Comparison of ENCODE assay signal across 26 cellular contexts in genomic region chr17:10513284-10514067, GRCh38. TPM values are rescaled to one million over a fixed set of nuclear protein-coding genes. Genes with fewer than 3 reads are reported as not detected.
DNase-seq lines count a peak whose midpoint lies in the region; ATAC-seq and TF ChIP-seq lines count a peak whose summit lies in the region.
"Had no signal": no experiment of that assay in that cellular context is flagged by ENCODE, and none has a peak within 500 bp of the region (broad histone marks: within the 10 kb centered on the region; RNA-seq: fewer than 3 reads in every experiment).

No MANE protein-coding gene starts in this region.

- peaks cover 0 to 10% of the 10 kb centered on the region in 2 donors for H3K27me3 Mint-ChIP-seq in CD8-positive, alpha-beta memory T cell

- no peaks in the 10 kb centered on the region for H3K36me3 ChIP-seq in CD8-positive, alpha-beta memory T cell (ENCODE audit: insufficient read depth, low read length)
- H3K36me3 ChIP-seq: ovary, right lobe of liver had no signal

- peak; percentile 52 for DNase-seq in EH (ENCODE audit: low read depth)
- peak; percentile 9 for DNase-seq in M059J (ENCODE audit: low read depth)
- DNase-seq in fibroblast of the aortic adventitia (ENCODE audit: low read depth): peak; percentile 55
- DNase-seq in skeletal muscle cell (ENCODE audit: low read depth): peak; percentile 5
- DNase-seq in NCI-H526 (lab: John Stamatoyannopoulos, UW): no peak
- DNase-seq in GM13977 (ENCODE audit: low spot score): no peak
- DNase-seq in CD8-positive, alpha-beta memory T cell: no peak
- DNase-seq: activated CD4-positive, alpha-beta T cell treated with anti-CD3 and anti-CD28 coated beads for 36 hours; activated CD8-positive, alpha-beta memory T cell treated with anti-CD3 and anti-CD28 coated beads, Interleukin-2, amount 10 ng/mL, durations not matched to agents 7 days and 5 days; CD8-positive, alpha-beta T cell; foreskin melanocyte; HFFc6; MM.1S; naive thymus-derived CD4-positive, alpha-beta T cell; NCI-H2171; NCI-H748 treated with DMSO at 0.1 percent for 48 hours; OCI-M1; ovary; right lobe of liver; Right ventricle myocardium superior; stimulated activated CD4-positive, alpha-beta T cell treated with anti-CD3 and anti-CD28 coated beads, Interleukin-2, amount 100 ng/mL, for 24 hours; stimulated activated naive B cell treated with anti-CD40 and anti-IgM and Interleukin-4, amounts not matched to agents 10 μg/mL and 1 μg/mL and 100 μg/mL, for 72 hours had no signal

- no peaks in the 10 kb centered on the region for H3K4me1 ChIP-seq in CD8-positive, alpha-beta memory T cell (ENCODE audit: insufficient read depth, low read length)
- H3K4me1 ChIP-seq: right lobe of liver had no signal

- H3K36me3 Mint-ChIP-seq in CD8-positive, alpha-beta memory T cell: no peaks in the 10 kb centered on the region
- H3K36me3 Mint-ChIP-seq: activated CD8-positive, alpha-beta memory T cell treated with anti-CD3 and anti-CD28 coated beads, Interleukin-2, amount 10 ng/mL, durations not matched to agents 7 days and 5 days; activated naive CD8-positive, alpha-beta T cell; CD8-positive, alpha-beta T cell; IgD-negative memory B cell; naive thymus-derived CD4-positive, alpha-beta T cell; stimulated activated naive B cell treated with anti-CD40 and anti-IgM and Interleukin-4, amounts not matched to agents 10 μg/mL and 1 μg/mL and 100 μg/mL, for 72 hours had no signal

- H3K4me1 Mint-ChIP-seq in CD8-positive, alpha-beta memory T cell: no peaks in the 10 kb centered on the region
- H3K4me1 Mint-ChIP-seq: activated CD4-positive, alpha-beta T cell treated with anti-CD3 and anti-CD28 coated beads for 36 hours; activated CD8-positive, alpha-beta memory T cell treated with anti-CD3 and anti-CD28 coated beads, Interleukin-2, amount 10 ng/mL, durations not matched to agents 7 days and 5 days; naive thymus-derived CD4-positive, alpha-beta T cell; stimulated activated naive B cell treated with anti-CD40 and anti-IgM and Interleukin-4, amounts not matched to agents 10 μg/mL and 1 μg/mL and 100 μg/mL, for 72 hours had no signal

- TF ChIP-seq CTCF in fibroblast of the aortic adventitia (IDR thresholded peaks at IDR 0.05; ENCODE audit: insufficient read depth, low read length) (no peak), GM13977 (IDR thresholded peaks at IDR 0.05; ENCODE audit: extremely low read depth, insufficient read depth, missing control alignments) (no peak)

- in situ Hi-C loops in GM13977 (cut with MboI; ENCODE audit: low pct_unique_long_range_greater_than_20kb, low sequenced_read_pairs, unreplicated experiment): no loop called here

- POLR2A ChIA-PET in CD8-positive, alpha-beta memory T cell (lab: Charles Lee): no interaction called here

- peaks cover 0 to 2% (median 0%) of the 10 kb centered on the region in 5 donors for H3K9me3 Mint-ChIP-seq in CD8-positive, alpha-beta memory T cell
- H3K9me3 Mint-ChIP-seq: CD8-positive, alpha-beta T cell; naive thymus-derived CD4-positive, alpha-beta T cell; stimulated activated naive B cell treated with anti-CD40 and anti-IgM and Interleukin-4, amounts not matched to agents 10 μg/mL and 1 μg/mL and 100 μg/mL, for 72 hours had no signal

- no peaks in the 10 kb centered on the region for H3K27me3 ChIP-seq in CD8-positive, alpha-beta memory T cell (ENCODE audit: insufficient read depth, low read length, poor library complexity, severe bottlenecking)
- H3K27me3 ChIP-seq: ovary, right lobe of liver had no signal

- H3K4me3 ChIP-seq in fibroblast of the aortic adventitia (ENCODE audit: low read depth, low read length): no peak overlapping the region
- no peak overlapping the region for H3K4me3 ChIP-seq in skeletal muscle cell (ENCODE audit: low read depth, low read length)
- no peak overlapping the region for H3K4me3 ChIP-seq in CD8-positive, alpha-beta memory T cell (ENCODE audit: low read length)
- H3K4me3 ChIP-seq: ovary, right lobe of liver had no signal

- H3K9me3 ChIP-seq in CD8-positive, alpha-beta memory T cell (ENCODE audit: low read length): no peaks in the 10 kb centered on the region
- H3K9me3 ChIP-seq: ovary, right lobe of liver had no signal

- H3K27ac ChIP-seq in CD8-positive, alpha-beta memory T cell (ENCODE audit: low read depth, low read length): no peak overlapping the region
- H3K27ac ChIP-seq: HL-60, ovary, right lobe of liver had no signal

- ATAC-seq in GM19023 (IDR thresholded peaks at IDR 0.05; ENCODE audit: unreplicated experiment): no peak
- ATAC-seq: activated CD4-positive, alpha-beta T cell treated with anti-CD3 and anti-CD28 coated beads for 36 hours; activated CD8-positive, alpha-beta memory T cell treated with anti-CD3 and anti-CD28 coated beads, Interleukin-2, amount 10 ng/mL, durations not matched to agents 7 days and 5 days; CD8-positive, alpha-beta T cell; naive thymus-derived CD4-positive, alpha-beta T cell; right lobe of liver; stimulated activated naive B cell treated with anti-CD40 and anti-IgM and Interleukin-4, amounts not matched to agents 10 μg/mL and 1 μg/mL and 100 μg/mL, for 72 hours had no signal

- no peak overlapping the region for H3K4me3 Mint-ChIP-seq in CD8-positive, alpha-beta memory T cell
- H3K4me3 Mint-ChIP-seq: activated CD4-positive, alpha-beta T cell treated with anti-CD3 and anti-CD28 coated beads for 36 hours; activated CD8-positive, alpha-beta memory T cell treated with anti-CD3 and anti-CD28 coated beads, Interleukin-2, amount 10 ng/mL, durations not matched to agents 7 days and 5 days; activated naive CD8-positive, alpha-beta T cell; CD8-positive, alpha-beta T cell; HFFc6; naive thymus-derived CD4-positive, alpha-beta T cell; stimulated activated naive B cell treated with anti-CD40 and anti-IgM and Interleukin-4, amounts not matched to agents 10 μg/mL and 1 μg/mL and 100 μg/mL, for 72 hours had no signal

- no peak overlapping the region for H3K27ac Mint-ChIP-seq in CD8-positive, alpha-beta memory T cell
- H3K27ac Mint-ChIP-seq: activated CD4-positive, alpha-beta T cell treated with anti-CD3 and anti-CD28 coated beads for 36 hours; activated CD8-positive, alpha-beta memory T cell treated with anti-CD3 and anti-CD28 coated beads, Interleukin-2, amount 10 ng/mL, durations not matched to agents 7 days and 5 days; activated naive CD8-positive, alpha-beta T cell; CD8-positive, alpha-beta T cell; HFFc6; naive thymus-derived CD4-positive, alpha-beta T cell; stimulated activated naive B cell treated with anti-CD40 and anti-IgM and Interleukin-4, amounts not matched to agents 10 μg/mL and 1 μg/mL and 100 μg/mL, for 72 hours had no signal

- CTCF ChIA-PET in CD8-positive, alpha-beta memory T cell (lab: Charles Lee): no interaction called here

RNA-seq across cellular contexts. Expression of gene MYH1, which starts 4.9 kb away (rescaled TPM):
- not detected in 2 replicates for total RNA-seq in M059J (2014; rRNA removed; shearing (Covaris generic))
- total RNA-seq in fibroblast of the aortic adventitia (ENCODE audit: low replicate concordance): 0.08 TPM in 1 of 2 replicates, not detected in the other
- total RNA-seq in CD8-positive, alpha-beta memory T cell: not detected
- not detected for polyA plus RNA-seq in CD8-positive, alpha-beta memory T cell
- total RNA-seq: activated CD4-positive, alpha-beta T cell treated with anti-CD3 and anti-CD28 coated beads for 36 hours; activated CD8-positive, alpha-beta memory T cell treated with anti-CD3 and anti-CD28 coated beads, Interleukin-2, amount 10 ng/mL, durations not matched to agents 7 days and 5 days; CD8-positive, alpha-beta T cell; HFFc6; naive thymus-derived CD4-positive, alpha-beta T cell; ovary; Right ventricle myocardium superior had no signal
- polyA plus RNA-seq: IgD-negative memory B cell; naive thymus-derived CD4-positive, alpha-beta T cell had no signal

RNA-seq across cellular contexts. Expression of gene MYH2, which starts 36.0 kb away (rescaled TPM):
- total RNA-seq in M059J (2014; rRNA removed; shearing (Covaris generic)): not detected in 2 replicates
- total RNA-seq in fibroblast of the aortic adventitia (ENCODE audit: low replicate concordance): 0.25 TPM in 1 of 2 replicates, not detected in the other
- not detected for total RNA-seq in CD8-positive, alpha-beta memory T cell
- polyA plus RNA-seq in CD8-positive, alpha-beta memory T cell: not detected
- total RNA-seq: activated CD4-positive, alpha-beta T cell treated with anti-CD3 and anti-CD28 coated beads for 36 hours; activated CD8-positive, alpha-beta memory T cell treated with anti-CD3 and anti-CD28 coated beads, Interleukin-2, amount 10 ng/mL, durations not matched to agents 7 days and 5 days; CD8-positive, alpha-beta T cell; naive thymus-derived CD4-positive, alpha-beta T cell; Right ventricle myocardium superior had no signal
- polyA plus RNA-seq: IgD-negative memory B cell; naive thymus-derived CD4-positive, alpha-beta T cell had no signal

RNA-seq across cellular contexts. Expression of gene MYH4, which starts 44.1 kb away (rescaled TPM):
- total RNA-seq in M059J (2014; rRNA removed; shearing (Covaris generic)): not detected in 2 replicates
- total RNA-seq in fibroblast of the aortic adventitia (ENCODE audit: low replicate concordance): not detected in 2 replicates
- not detected for total RNA-seq in CD8-positive, alpha-beta memory T cell
- polyA plus RNA-seq in CD8-positive, alpha-beta memory T cell: not detected
- total RNA-seq: activated CD4-positive, alpha-beta T cell treated with anti-CD3 and anti-CD28 coated beads for 36 hours; activated CD8-positive, alpha-beta memory T cell treated with anti-CD3 and anti-CD28 coated beads, Interleukin-2, amount 10 ng/mL, durations not matched to agents 7 days and 5 days; CD8-positive, alpha-beta T cell; HFFc6; naive thymus-derived CD4-positive, alpha-beta T cell; ovary; Right ventricle myocardium superior had no signal
- polyA plus RNA-seq: IgD-negative memory B cell; naive thymus-derived CD4-positive, alpha-beta T cell; ovary had no signal

Comparison
In these comparisons a context has a peak if more than half of its experiments do, and no peak if none do; other contexts are left out.
1. DNase-seq: peak in EH (single experiment), M059J (single experiment), fibroblast of the aortic adventitia (single experiment) and skeletal muscle cell (single experiment); none in NCI-H526 (0 of 2), GM13977 (single experiment) and CD8-positive, alpha-beta memory T cell (0 of 5).